Comparison of ENCODE assay signal across 8 cellular contexts in genomic region chr1:152440635-152441471, GRCh38. TPM values are rescaled to one million over a fixed set of nuclear protein-coding genes. Genes with fewer than 3 reads are reported as not detected.
DNase-seq lines count a peak whose midpoint lies in the region; ATAC-seq lines count a peak whose summit lies in the region.

No MANE protein-coding gene starts in this region.

- peak; percentile 89 for ATAC-seq in GM21786 (IDR thresholded peaks at IDR 0.05; ENCODE audit: unreplicated experiment)

- H3K9ac ChIP-seq in Karpas-422 (ENCODE audit: low read length) = no peak overlapping the region

- H3K27me3 ChIP-seq in Karpas-422 (ENCODE audit: low read length) (no peaks in the 10 kb centered on the region), SJSA1 (replicated peaks) (no peaks in the 10 kb centered on the region)

- H3K9me2 ChIP-seq in Karpas-422 (replicated peaks; ENCODE audit: insufficient read depth, low read length) = no peaks in the 10 kb centered on the region

- H3K9me3 ChIP-seq in Karpas-422 (ENCODE audit: low read length) (no peaks in the 10 kb centered on the region), SJSA1 (replicated peaks) (no peaks in the 10 kb centered on the region)

- H2AFZ ChIP-seq in Karpas-422 (ENCODE audit: low read length) = no peak overlapping the region; the same call in 1 of the 2 replicates

- H3K4me3 ChIP-seq in Karpas-422 (ENCODE audit: low read length) (no peak overlapping the region), SJSA1 (no peak overlapping the region)

- no peaks in the 10 kb centered on the region for H3K79me2 ChIP-seq in Karpas-422 (ENCODE audit: low read length)

- H4K20me1 ChIP-seq in Karpas-422 (ENCODE audit: insufficient read depth, low read depth, low read length) = no peaks in the 10 kb centered on the region

- no peaks in the 10 kb centered on the region for H3K36me3 ChIP-seq in Karpas-422 (ENCODE audit: insufficient read depth, low read length)
- no peaks in the 10 kb centered on the region for H3K36me3 ChIP-seq in SJSA1

- H3K4me1 ChIP-seq in Karpas-422 (ENCODE audit: low read length) = no peaks in the 10 kb centered on the region
- H3K4me1 ChIP-seq in SJSA1 (replicated peaks) = peaks cover 64% of the 10 kb centered on the region

- H3K27ac ChIP-seq in Karpas-422 (ENCODE audit: low read length) (no peak overlapping the region), SJSA1 (no peak overlapping the region)

- DNase-seq in ELF-1 (ENCODE audit: low read depth, low spot score) = peak; percentile 61
- DNase-seq in Karpas-422 = peak; percentile 91
- peak; percentile 75 to 85 for DNase-seq in SJSA1 (ENCODE audit: low read depth in 1 of 2, low spot score in 2 of 2)
- DNase-seq in activated naive CD4-positive, alpha-beta T cell (lab: John Stamatoyannopoulos, UW) = peak; percentile 7 to 49 (median 18)
- DNase-seq in head of caudate nucleus = peak; percentile 43 to 87 (median 70)
- DNase-seq in retina = peak; percentile 69
- DNase-seq in T1000 (lab: John Stamatoyannopoulos, UW) = no peak

- H3K4me2 ChIP-seq in Karpas-422 (ENCODE audit: low read depth, low read length, poor library complexity, severe bottlenecking) = no peak overlapping the region

- intact Hi-C loops in head of caudate nucleus (cut with DNase I) = no loop called here

RNA-seq across cellular contexts. Expression of gene CRNN, which starts 26.8 kb away (rescaled TPM):
- not detected in 2 replicates for total RNA-seq in Karpas-422 (2014; rRNA removed; shearing (Covaris generic); ENCODE audit: low replicate concordance)
- total RNA-seq in SJSA1 (2014; rRNA removed; shearing (Covaris generic)) = 0.16 TPM in 1 of 2 replicates, not detected in the other
